Comparison of ENCODE assay signal across 20 cellular contexts in genomic region chr4:3364634-3365314, GRCh38.
DNase-seq lines count a peak whose midpoint lies in the region; ATAC-seq, FAIRE-seq and TF ChIP-seq lines count a peak whose summit lies in the region.
"Had no signal": no experiment of that assay in that cellular context is flagged by ENCODE, and none has a peak within 500 bp of the region (broad histone marks: within the 10 kb centered on the region; RNA-seq: fewer than 3 reads in every experiment).

No MANE protein-coding gene starts in this region.

- no peak overlapping the region for H3K4me3 Mint-ChIP-seq in WTC11
- H3K4me3 Mint-ChIP-seq: HFFc6 had no signal

- no peaks in the 10 kb centered on the region for H3K9me3 Mint-ChIP-seq in WTC11
- H3K9me3 Mint-ChIP-seq: CD8-positive, alpha-beta memory T cell; HFFc6 had no signal

- POLR2A ChIA-PET in SK-N-SH (lab: Yijun Ruan, JAX), result no interaction called here
- POLR2A ChIA-PET in HepG2 (lab: Yijun Ruan, JAX), result no interaction called here
- POLR2A ChIA-PET in WTC11 (lab: Charles Lee), result no interaction called here

- H4K20me1 ChIP-seq in SK-N-SH (ENCODE audit: insufficient read depth) (peaks cover 15% of the 10 kb centered on the region; the same call in 1 of the 2 replicates), HepG2 (ENCODE audit: insufficient read depth, low read length) (no peaks in the 10 kb centered on the region)

- no peak overlapping the region for H3K9ac ChIP-seq in SK-N-SH
- no peak overlapping the region for H3K9ac ChIP-seq in HepG2 (ENCODE audit: insufficient read depth, low read depth, low read length)

- H3F3A ChIP-seq in SK-N-SH (replicated peaks; ENCODE audit: insufficient read depth), result peaks cover 10% of the 10 kb centered on the region

- H3K4me1 ChIP-seq in SK-N-SH (ENCODE audit: control insufficient read depth in 1 of 2, insufficient read depth in 2 of 2, low read depth in 1 of 2, low read length in 1 of 2) (peaks cover 10 to 13% of the 10 kb centered on the region in 2 experiments), HepG2 (ENCODE audit: insufficient read depth, low read length) (peaks cover 24% of the 10 kb centered on the region), spleen (peaks cover 7 to 23% (median 15%) of the 10 kb centered on the region in 6 donors)
- H3K4me1 ChIP-seq: A549 had no signal

- TF ChIP-seq POLR2A in HepG2 (IDR thresholded peaks at IDR 0.05; ENCODE audit: insufficient read depth in 1 of 2, low read depth in 2 of 2, low read length in 2 of 2) (no peak), spleen (IDR thresholded peaks at IDR 0.05) (no peak)

- intact Hi-C loops in HepG2 (cut with micrococcal nuclease; ENCODE audit: unreplicated experiment) (no loop called here), spleen (cut with DNase I; ENCODE audit: low total_unique reads) (no loop called here)

- H3K9me2 ChIP-seq in SK-N-SH, result no peaks in the 10 kb centered on the region

- 92% methylated on average over 14 of the region's 18 CpGs for WGBS in SK-N-SH (ENCODE audit: low lambda C conversion rate)
- 93% methylated on average over 7 of the region's 18 CpGs for WGBS in HepG2 (ENCODE audit: low lambda C conversion rate)
- WGBS in spleen, 5 donors, result 79 to 92% (median 85%) methylated on average over 12 to 18 of the region's 18 CpGs

- no peaks in the 10 kb centered on the region for H3K36me3 Mint-ChIP-seq in WTC11

- H3K4me2 ChIP-seq in SK-N-SH (no peak overlapping the region), HepG2 (ENCODE audit: low read depth, low read length) (no peak overlapping the region)
- H3K4me2 ChIP-seq: A549 had no signal

- H3K27me3 Mint-ChIP-seq in WTC11 (ENCODE audit: low read depth), result peaks cover 4% of the 10 kb centered on the region; the same call in 1 of the 2 replicates

- in situ Hi-C loops in GM13977 (cut with MboI; ENCODE audit: low pct_unique_long_range_greater_than_20kb, low sequenced_read_pairs, unreplicated experiment) (no loop called here), HepG2 (cut with HindIII; ENCODE audit: extremely low pct_ligation_motif_present, low pct_unique_long_range_greater_than_20kb) (no loop called here)

- H3K9me3 ChIP-seq in SK-N-SH (no peaks in the 10 kb centered on the region), HepG2 (ENCODE audit: low read length) (no peaks in the 10 kb centered on the region), spleen (no peaks in the 10 kb centered on the region)
- H3K9me3 ChIP-seq: A549, Peyer's patch had no signal

- H3K4me3 ChIP-seq in SK-N-SH (ENCODE audit: low read depth in 2 of 2, low read length in 1 of 2), result no peak overlapping the region
- H3K4me3 ChIP-seq in HepG2 (replicated peaks in 1 of 3; ENCODE audit: insufficient read depth in 1 of 3, low read depth in 2 of 3, low read length in 3 of 3), result no peak overlapping the region
- no peak overlapping the region for H3K4me3 ChIP-seq in spleen
- H3K4me3 ChIP-seq: A549, Peyer's patch had no signal

- no peak for FAIRE-seq in HepG2 (lab: Jason Lieb, UNC)
- FAIRE-seq: A549, GM12892, H54 had no signal

- DNase-seq in SK-N-SH, result peak; percentile 30
- DNase-seq in GM13977 (ENCODE audit: low spot score), result peak; percentile 12
- no peak for DNase-seq in HepG2 (ENCODE audit: low spot score)
- peak; percentile 71 for DNase-seq in spleen
- no peak for DNase-seq in WTC11 (ENCODE audit: low spot score)
- no peak for DNase-seq in activated T-cell treated with anti-CD3 and anti-CD28 coated beads, Interleukin-2, amount 50 U/mL, for 48 hours
- DNase-seq: C1 segment of cervical spinal cord; CD8-positive, alpha-beta memory T cell; DMS53; HFFc6; NCI-H1417 treated with DMSO at 0.1 percent for 48 hours; NCI-H187 treated with DMSO at 0.1 percent for 48 hours; NCI-H2227 treated with DMSO at 0.1 percent for 48 hours; NCI-H524 treated with DMSO at 0.1 percent for 48 hours had no signal

- no peak for TF ChIP-seq CTCF in SK-N-SH (IDR thresholded peaks at IDR 0.05)
- TF ChIP-seq CTCF in GM13977 (IDR thresholded peaks at IDR 0.05; ENCODE audit: extremely low read depth, insufficient read depth, missing control alignments), result no peak
- no peak for TF ChIP-seq CTCF in HepG2 (CRISPR knock-in tag; IDR thresholded peaks at IDR 0.05)
- no peak for TF ChIP-seq CTCF in spleen (IDR thresholded peaks at IDR 0.05 in 8 of 11, conservative IDR thresholded peaks at IDR 0.05 in 3 of 11)
- no peak for TF ChIP-seq CTCF in WTC11 (IDR thresholded peaks at IDR 0.05)

- H3K27me3 ChIP-seq in SK-N-SH (ENCODE audit: insufficient read depth) (no peaks in the 10 kb centered on the region), HepG2 (ENCODE audit: control insufficient read depth in 1 of 2, insufficient read depth in 2 of 2, low read length in 2 of 2) (no peaks in the 10 kb centered on the region; a peak in 1 of 5 replicates), spleen (replicated peaks in 1 of 7) (peaks cover 0 to 10% (median 0%) of the 10 kb centered on the region in 7 donors)
- H3K27me3 ChIP-seq: Peyer's patch had no signal

- H3K4me1 Mint-ChIP-seq in WTC11, result peaks cover 15% of the 10 kb centered on the region

- no peak for TF ChIP-seq EP300 in SK-N-SH (IDR thresholded peaks at IDR 0.05; ENCODE audit: borderline replicate concordance in 1 of 2, low read depth in 1 of 2, low read length in 1 of 2)
- TF ChIP-seq EP300 in HepG2 (IDR thresholded peaks at IDR 0.05; ENCODE audit: low read depth in 2 of 2, low read length in 2 of 2), result no peak
- TF ChIP-seq EP300 in HepG2 (CRISPR knock-in tag; IDR thresholded peaks at IDR 0.05; ENCODE audit: borderline replicate concordance), result no peak

- no peak for ATAC-seq in SK-N-SH treated with all-trans-retinoic acid at 6 μM for 48 hours
- no peak for ATAC-seq in HepG2
- ATAC-seq in WTC11, result no peak
- no peak for ATAC-seq in GM18520 (IDR thresholded peaks at IDR 0.05; ENCODE audit: unreplicated experiment)
- ATAC-seq: A549 had no signal

- CTCF ChIA-PET in SK-N-SH (lab: Yijun Ruan, JAX), result interaction anchor here (0.6 to 1.5 kb wide), 6 partner anchors 10 to 93 kb away, joined by 3 to 5 read pairs (median 4); no protein-coding TSS in a partner anchor
- CTCF ChIA-PET in HepG2 (lab: Yijun Ruan, JAX; ENCODE audit: low intra/inter-chr PET ratio, low total read pairs), result no interaction called here
- CTCF ChIA-PET in WTC11 (lab: Charles Lee), result interaction anchor here (0.6 to 1.0 kb wide), 3 partner anchors 70 to 150 kb away, joined by 3 to 4 read pairs (median 4); no protein-coding TSS in a partner anchor

- peaks cover 33% of the 10 kb centered on the region; the same call in 1 of the 2 replicates for H3K79me2 ChIP-seq in SK-N-SH (ENCODE audit: insufficient read depth)
- H3K79me2 ChIP-seq in HepG2 (ENCODE audit: insufficient read depth, low read length), result no peaks in the 10 kb centered on the region

- no peak overlapping the region for H2AFZ ChIP-seq in SK-N-SH (ENCODE audit: low read depth)
- no peak overlapping the region for H2AFZ ChIP-seq in HepG2 (ENCODE audit: low read length)

- H3K36me3 ChIP-seq in SK-N-SH (replicated peaks in 1 of 2; ENCODE audit: control insufficient read depth in 1 of 2, insufficient read depth in 2 of 2, low read length in 1 of 2), result no peaks in the 10 kb centered on the region
- H3K36me3 ChIP-seq in HepG2 (replicated peaks in 1 of 2; ENCODE audit: control insufficient read depth in 1 of 2, insufficient read depth in 2 of 2, low read length in 2 of 2), result no peaks in the 10 kb centered on the region; a peak in 2 of 5 replicates
- H3K36me3 ChIP-seq in spleen, result no peaks in the 10 kb centered on the region
- H3K36me3 ChIP-seq: Peyer's patch had no signal

- no TSS peak for BruUV-seq in HepG2 (replicated peaks; lab: Mats Ljungman, UMichigan)

- H3K27ac ChIP-seq in SK-N-SH (ENCODE audit: low read depth in 2 of 2, low read length in 1 of 2) (no peak overlapping the region), HepG2 (ENCODE audit: extremely low read length, insufficient read depth, low read length) (no peak overlapping the region), spleen (no peak overlapping the region)
- H3K27ac ChIP-seq: A549, Peyer's patch had no signal

- TF ChIP-seq RAD21 in SK-N-SH (IDR thresholded peaks at IDR 0.05; ENCODE audit: low read length) (no peak), HepG2 (CRISPR knock-in tag; IDR thresholded peaks at IDR 0.05) (no peak)

- H3K27ac Mint-ChIP-seq in WTC11, result no peak overlapping the region
- H3K27ac Mint-ChIP-seq: CD8-positive, alpha-beta memory T cell; HFFc6 had no signal

TF ChIP-seq in SK-N-SH, 30 proteins besides CTCF, POLR2A, EP300 and RAD21 (continues in another document):
- TF ChIP-seq JUND (IDR thresholded peaks at IDR 0.05), result no peak
- no peak for TF ChIP-seq USF1 (IDR thresholded peaks at IDR 0.05; ENCODE audit: borderline replicate concordance, low read depth)

TF ChIP-seq in SK-N-SH treated with all-trans-retinoic acid at 6 μM for 48 hours, 23 proteins besides CTCF, POLR2A, EP300 and RAD21 (continues in another document):
- no peak for TF ChIP-seq BACH2 (CRISPR knock-in tag; IDR thresholded peaks at IDR 0.05; ENCODE audit: borderline replicate concordance)
- no peak for TF ChIP-seq GLIS3 (CRISPR knock-in tag; IDR thresholded peaks at IDR 0.05)
- TF ChIP-seq ARNTL (CRISPR knock-in tag; IDR thresholded peaks at IDR 0.05; ENCODE audit: borderline replicate concordance, low read depth), result no peak
- no peak for TF ChIP-seq TOX (CRISPR knock-in tag; IDR thresholded peaks at IDR 0.05; ENCODE audit: borderline replicate concordance)
- TF ChIP-seq CSDC2 (CRISPR knock-in tag; IDR thresholded peaks at IDR 0.05), result no peak
- TF ChIP-seq SNAI2 (CRISPR knock-in tag; IDR thresholded peaks at IDR 0.05), result no peak
- TF ChIP-seq ZFP30 (CRISPR knock-in tag; IDR thresholded peaks at IDR 0.05), result no peak

TF ChIP-seq in HepG2, 621 proteins besides CTCF, POLR2A, EP300 and RAD21 (continues in another document):
- TF ChIP-seq ZNF17 (CRISPR knock-in tag; IDR thresholded peaks at IDR 0.05) (peak; percentile 12; the same call in 1 of the 2 replicates), NFE2L1 (CRISPR knock-in tag; IDR thresholded peaks at IDR 0.05; ENCODE audit: borderline replicate concordance) (no peak)

TF ChIP-seq in WTC11, 78 proteins besides CTCF, POLR2A, EP300 and RAD21 (continues in another document):
- TF ChIP-seq MYBL2 (CRISPR knock-in tag; IDR thresholded peaks at IDR 0.05) (no peak), ZNF425 (CRISPR knock-in tag; conservative IDR thresholded peaks at IDR 0.05) (no peak), JAZF1 (CRISPR knock-in tag; IDR thresholded peaks at IDR 0.05) (no peak)

Comparison
In these comparisons a context has a peak if more than half of its experiments do, and no peak if none do; other contexts are left out.
1. DNase-seq: peak in SK-N-SH (single experiment), GM13977 (single experiment) and spleen (single experiment); none in HepG2 (single experiment), WTC11 (single experiment) and activated T-cell treated with anti-CD3 and anti-CD28 coated beads, Interleukin-2, amount 50 U/mL, for 48 hours (0 of 2).